In the genomic region with DNA sequence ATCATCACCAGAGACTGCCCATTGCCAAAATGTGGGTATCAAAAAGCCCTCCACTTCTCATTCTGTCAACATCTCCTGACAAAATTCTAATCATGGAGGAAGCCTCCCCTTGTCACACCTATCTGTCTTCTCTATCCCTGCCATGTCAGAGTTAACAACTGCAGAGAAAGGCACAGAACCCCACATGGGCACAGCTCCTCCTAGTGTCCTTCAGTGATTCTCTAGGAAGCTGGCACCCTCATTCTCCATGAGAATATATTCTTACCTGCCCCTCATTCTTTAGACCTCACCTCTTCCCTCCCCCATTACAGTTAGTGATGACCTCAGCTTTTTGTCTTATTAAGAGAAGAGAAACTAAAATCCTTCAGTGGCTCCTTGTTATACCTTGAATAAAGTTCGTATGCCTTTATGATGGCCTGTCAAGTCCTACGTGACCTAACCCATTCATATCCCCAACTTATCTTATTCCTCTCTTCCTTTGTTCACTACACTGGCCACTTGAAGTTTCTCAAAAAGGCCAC, we compare ENCODE assay signal across 1 cellular context.
TF ChIP-seq lines count a peak whose summit lies in the region.

No MANE protein-coding gene starts in this region.

TF ChIP-seq in GM23338, 12 proteins besides CTCF, POLR2A, EP300 and RAD21:
- TF ChIP-seq, protein P1, sequence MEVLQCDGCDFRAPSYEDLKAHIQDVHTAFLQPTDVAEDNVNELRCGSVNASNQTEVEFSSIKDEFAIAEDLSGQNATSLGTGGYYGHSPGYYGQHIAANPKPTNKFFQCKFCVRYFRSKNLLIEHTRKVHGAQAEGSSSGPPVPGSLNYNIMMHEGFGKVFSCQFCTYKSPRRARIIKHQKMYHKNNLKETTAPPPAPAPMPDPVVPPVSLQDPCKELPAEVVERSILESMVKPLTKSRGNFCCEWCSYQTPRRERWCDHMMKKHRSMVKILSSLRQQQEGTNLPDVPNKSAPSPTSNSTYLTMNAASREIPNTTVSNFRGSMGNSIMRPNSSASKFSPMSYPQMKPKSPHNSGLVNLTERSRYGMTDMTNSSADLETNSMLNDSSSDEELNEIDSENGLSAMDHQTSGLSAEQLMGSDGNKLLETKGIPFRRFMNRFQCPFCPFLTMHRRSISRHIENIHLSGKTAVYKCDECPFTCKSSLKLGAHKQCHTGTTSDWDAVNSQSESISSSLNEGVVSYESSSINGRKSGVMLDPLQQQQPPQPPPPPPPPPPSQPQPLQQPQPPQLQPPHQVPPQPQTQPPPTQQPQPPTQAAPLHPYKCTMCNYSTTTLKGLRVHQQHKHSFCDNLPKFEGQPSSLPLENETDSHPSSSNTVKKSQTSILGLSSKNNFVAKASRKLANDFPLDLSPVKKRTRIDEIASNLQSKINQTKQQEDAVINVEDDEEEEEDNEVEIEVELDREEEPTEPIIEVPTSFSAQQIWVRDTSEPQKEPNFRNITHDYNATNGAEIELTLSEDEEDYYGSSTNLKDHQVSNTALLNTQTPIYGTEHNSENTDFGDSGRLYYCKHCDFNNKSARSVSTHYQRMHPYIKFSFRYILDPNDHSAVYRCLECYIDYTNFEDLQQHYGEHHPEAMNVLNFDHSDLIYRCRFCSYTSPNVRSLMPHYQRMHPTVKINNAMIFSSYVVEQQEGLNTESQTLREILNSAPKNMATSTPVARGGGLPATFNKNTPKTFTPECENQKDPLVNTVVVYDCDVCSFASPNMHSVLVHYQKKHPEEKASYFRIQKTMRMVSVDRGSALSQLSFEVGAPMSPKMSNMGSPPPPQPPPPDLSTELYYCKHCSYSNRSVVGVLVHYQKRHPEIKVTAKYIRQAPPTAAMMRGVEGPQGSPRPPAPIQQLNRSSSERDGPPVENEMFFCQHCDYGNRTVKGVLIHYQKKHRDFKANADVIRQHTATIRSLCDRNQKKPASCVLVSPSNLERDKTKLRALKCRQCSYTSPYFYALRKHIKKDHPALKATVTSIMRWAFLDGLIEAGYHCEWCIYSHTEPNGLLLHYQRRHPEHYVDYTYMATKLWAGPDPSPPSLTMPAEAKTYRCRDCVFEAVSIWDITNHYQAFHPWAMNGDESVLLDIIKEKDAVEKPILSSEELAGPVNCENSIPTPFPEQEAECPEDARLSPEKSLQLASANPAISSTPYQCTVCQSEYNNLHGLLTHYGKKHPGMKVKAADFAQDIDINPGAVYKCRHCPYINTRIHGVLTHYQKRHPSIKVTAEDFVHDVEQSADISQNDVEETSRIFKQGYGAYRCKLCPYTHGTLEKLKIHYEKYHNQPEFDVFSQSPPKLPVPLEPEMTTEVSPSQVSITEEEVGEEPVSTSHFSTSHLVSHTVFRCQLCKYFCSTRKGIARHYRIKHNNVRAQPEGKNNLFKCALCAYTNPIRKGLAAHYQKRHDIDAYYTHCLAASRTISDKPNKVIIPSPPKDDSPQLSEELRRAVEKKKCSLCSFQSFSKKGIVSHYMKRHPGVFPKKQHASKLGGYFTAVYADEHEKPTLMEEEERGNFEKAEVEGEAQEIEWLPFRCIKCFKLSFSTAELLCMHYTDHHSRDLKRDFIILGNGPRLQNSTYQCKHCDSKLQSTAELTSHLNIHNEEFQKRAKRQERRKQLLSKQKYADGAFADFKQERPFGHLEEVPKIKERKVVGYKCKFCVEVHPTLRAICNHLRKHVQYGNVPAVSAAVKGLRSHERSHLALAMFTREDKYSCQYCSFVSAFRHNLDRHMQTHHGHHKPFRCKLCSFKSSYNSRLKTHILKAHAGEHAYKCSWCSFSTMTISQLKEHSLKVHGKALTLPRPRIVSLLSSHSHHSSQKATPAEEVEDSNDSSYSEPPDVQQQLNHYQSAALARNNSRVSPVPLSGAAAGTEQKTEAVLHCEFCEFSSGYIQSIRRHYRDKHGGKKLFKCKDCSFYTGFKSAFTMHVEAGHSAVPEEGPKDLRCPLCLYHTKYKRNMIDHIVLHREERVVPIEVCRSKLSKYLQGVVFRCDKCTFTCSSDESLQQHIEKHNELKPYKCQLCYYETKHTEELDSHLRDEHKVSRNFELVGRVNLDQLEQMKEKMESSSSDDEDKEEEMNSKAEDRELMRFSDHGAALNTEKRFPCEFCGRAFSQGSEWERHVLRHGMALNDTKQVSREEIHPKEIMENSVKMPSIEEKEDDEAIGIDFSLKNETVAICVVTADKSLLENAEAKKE (CRISPR knock-in tag; IDR thresholded peaks at IDR 0.05) = no peak
- TF ChIP-seq CREB1 (CRISPR knock-in tag; IDR thresholded peaks at IDR 0.05; ENCODE audit: low read depth) (no peak), ZNF114 (CRISPR knock-in tag; IDR thresholded peaks at IDR 0.05) (no peak), NANOG (IDR thresholded peaks at IDR 0.05; ENCODE audit: borderline replicate concordance) (no peak), ZNF331 (CRISPR knock-in tag; IDR thresholded peaks at IDR 0.05; ENCODE audit: low read depth) (no peak), JUNB (IDR thresholded peaks at IDR 0.05; ENCODE audit: unreplicated experiment) (no peak), POLR2AphosphoS5 (IDR thresholded peaks at IDR 0.05; ENCODE audit: low read depth) (no peak)
- TF ChIP-seq, protein P2, sequence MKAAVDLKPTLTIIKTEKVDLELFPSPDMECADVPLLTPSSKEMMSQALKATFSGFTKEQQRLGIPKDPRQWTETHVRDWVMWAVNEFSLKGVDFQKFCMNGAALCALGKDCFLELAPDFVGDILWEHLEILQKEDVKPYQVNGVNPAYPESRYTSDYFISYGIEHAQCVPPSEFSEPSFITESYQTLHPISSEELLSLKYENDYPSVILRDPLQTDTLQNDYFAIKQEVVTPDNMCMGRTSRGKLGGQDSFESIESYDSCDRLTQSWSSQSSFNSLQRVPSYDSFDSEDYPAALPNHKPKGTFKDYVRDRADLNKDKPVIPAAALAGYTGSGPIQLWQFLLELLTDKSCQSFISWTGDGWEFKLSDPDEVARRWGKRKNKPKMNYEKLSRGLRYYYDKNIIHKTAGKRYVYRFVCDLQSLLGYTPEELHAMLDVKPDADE (IDR thresholded peaks at IDR 0.05) = no peak
